ENCODE assay signal across 1 cellular context in genomic region chr10:110918269-110918632, GRCh38.
A peak's percentile ranks its signal among the peaks of the same experiment; 100 is the strongest.
TF ChIP-seq lines count a peak whose summit lies in the region.

No MANE protein-coding gene starts in this region.

TF ChIP-seq in H1, 55 proteins besides CTCF, POLR2A, EP300 and RAD21:
- TF ChIP-seq TAF1 (IDR thresholded peaks at IDR 0.05; ENCODE audit: low read depth, low read length) (no peak), SIN3A (conservative IDR thresholded peaks at IDR 0.05 in 1 of 2, IDR thresholded peaks at IDR 0.05 in 1 of 2; ENCODE audit: low read depth in 1 of 2, low read length in 2 of 2) (0 out of 4 replicates have a peak, but pooled peaks of 1 of the 2 experiments have one; percentile 37)
